1 cellular context compared by ENCODE assay signal in genomic region chr2:168165985-168166901, GRCh38.
TF ChIP-seq lines count a peak whose summit lies in the region.

No MANE protein-coding gene starts in this region.

TF ChIP-seq in HepG2, 621 proteins besides CTCF, POLR2A, EP300 and RAD21 (continued from another document and continues in another):
- no peak for TF ChIP-seq MTA3 (CRISPR knock-in tag; IDR thresholded peaks at IDR 0.05)
- TF ChIP-seq ARID3A (IDR thresholded peaks at IDR 0.05; ENCODE audit: low read depth, low read length) = no peak
- TF ChIP-seq ZNF562 (CRISPR knock-in tag; IDR thresholded peaks at IDR 0.05; ENCODE audit: borderline replicate concordance) = no peak
- TF ChIP-seq SIN3A (IDR thresholded peaks at IDR 0.05; ENCODE audit: borderline replicate concordance, low read depth, low read length) = no peak
- no peak for TF ChIP-seq ELF4 (CRISPR knock-in tag; IDR thresholded peaks at IDR 0.05; ENCODE audit: borderline replicate concordance)
- TF ChIP-seq HDAC6 (IDR thresholded peaks at IDR 0.05; ENCODE audit: low read depth, low read length) = no peak
- TF ChIP-seq, protein P1, sequence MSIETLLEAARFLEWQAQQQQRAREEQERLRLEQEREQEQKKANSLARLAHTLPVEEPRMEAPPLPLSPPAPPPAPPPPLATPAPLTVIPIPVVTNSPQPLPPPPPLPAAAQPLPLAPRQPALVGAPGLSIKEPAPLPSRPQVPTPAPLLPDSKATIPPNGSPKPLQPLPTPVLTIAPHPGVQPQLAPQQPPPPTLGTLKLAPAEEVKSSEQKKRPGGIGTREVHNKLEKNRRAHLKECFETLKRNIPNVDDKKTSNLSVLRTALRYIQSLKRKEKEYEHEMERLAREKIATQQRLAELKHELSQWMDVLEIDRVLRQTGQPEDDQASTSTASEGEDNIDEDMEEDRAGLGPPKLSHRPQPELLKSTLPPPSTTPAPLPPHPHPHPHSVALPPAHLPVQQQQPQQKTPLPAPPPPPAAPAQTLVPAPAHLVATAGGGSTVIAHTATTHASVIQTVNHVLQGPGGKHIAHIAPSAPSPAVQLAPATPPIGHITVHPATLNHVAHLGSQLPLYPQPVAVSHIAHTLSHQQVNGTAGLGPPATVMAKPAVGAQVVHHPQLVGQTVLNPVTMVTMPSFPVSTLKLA (IDR thresholded peaks at IDR 0.05) = peak; percentile 80
- no peak for TF ChIP-seq ZKSCAN8 (CRISPR knock-in tag; IDR thresholded peaks at IDR 0.05; ENCODE audit: borderline replicate concordance)
- no peak for TF ChIP-seq U2AF1 (optimal IDR thresholded peaks at IDR 0.05; ENCODE audit: low read depth, low read length)
- TF ChIP-seq FOSL2 (CRISPR knock-in tag; IDR thresholded peaks at IDR 0.05) = peak; percentile 61
- no peak for TF ChIP-seq ZNF33A (CRISPR knock-in tag; IDR thresholded peaks at IDR 0.05; ENCODE audit: borderline replicate concordance)
- TF ChIP-seq PRDM10 (CRISPR knock-in tag; IDR thresholded peaks at IDR 0.05; ENCODE audit: low read depth) = no peak
- TF ChIP-seq, protein P2, sequence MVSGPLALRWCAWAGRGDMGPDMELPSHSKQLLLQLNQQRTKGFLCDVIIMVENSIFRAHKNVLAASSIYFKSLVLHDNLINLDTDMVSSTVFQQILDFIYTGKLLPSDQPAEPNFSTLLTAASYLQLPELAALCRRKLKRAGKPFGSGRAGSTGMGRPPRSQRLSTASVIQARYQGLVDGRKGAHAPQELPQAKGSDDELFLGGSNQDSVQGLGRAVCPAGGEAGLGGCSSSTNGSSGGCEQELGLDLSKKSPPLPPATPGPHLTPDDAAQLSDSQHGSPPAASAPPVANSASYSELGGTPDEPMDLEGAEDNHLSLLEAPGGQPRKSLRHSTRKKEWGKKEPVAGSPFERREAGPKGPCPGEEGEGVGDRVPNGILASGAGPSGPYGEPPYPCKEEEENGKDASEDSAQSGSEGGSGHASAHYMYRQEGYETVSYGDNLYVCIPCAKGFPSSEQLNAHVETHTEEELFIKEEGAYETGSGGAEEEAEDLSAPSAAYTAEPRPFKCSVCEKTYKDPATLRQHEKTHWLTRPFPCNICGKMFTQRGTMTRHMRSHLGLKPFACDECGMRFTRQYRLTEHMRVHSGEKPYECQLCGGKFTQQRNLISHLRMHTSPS (CRISPR knock-in tag; IDR thresholded peaks at IDR 0.05; ENCODE audit: low read depth) = no peak
- TF ChIP-seq, protein P3, sequence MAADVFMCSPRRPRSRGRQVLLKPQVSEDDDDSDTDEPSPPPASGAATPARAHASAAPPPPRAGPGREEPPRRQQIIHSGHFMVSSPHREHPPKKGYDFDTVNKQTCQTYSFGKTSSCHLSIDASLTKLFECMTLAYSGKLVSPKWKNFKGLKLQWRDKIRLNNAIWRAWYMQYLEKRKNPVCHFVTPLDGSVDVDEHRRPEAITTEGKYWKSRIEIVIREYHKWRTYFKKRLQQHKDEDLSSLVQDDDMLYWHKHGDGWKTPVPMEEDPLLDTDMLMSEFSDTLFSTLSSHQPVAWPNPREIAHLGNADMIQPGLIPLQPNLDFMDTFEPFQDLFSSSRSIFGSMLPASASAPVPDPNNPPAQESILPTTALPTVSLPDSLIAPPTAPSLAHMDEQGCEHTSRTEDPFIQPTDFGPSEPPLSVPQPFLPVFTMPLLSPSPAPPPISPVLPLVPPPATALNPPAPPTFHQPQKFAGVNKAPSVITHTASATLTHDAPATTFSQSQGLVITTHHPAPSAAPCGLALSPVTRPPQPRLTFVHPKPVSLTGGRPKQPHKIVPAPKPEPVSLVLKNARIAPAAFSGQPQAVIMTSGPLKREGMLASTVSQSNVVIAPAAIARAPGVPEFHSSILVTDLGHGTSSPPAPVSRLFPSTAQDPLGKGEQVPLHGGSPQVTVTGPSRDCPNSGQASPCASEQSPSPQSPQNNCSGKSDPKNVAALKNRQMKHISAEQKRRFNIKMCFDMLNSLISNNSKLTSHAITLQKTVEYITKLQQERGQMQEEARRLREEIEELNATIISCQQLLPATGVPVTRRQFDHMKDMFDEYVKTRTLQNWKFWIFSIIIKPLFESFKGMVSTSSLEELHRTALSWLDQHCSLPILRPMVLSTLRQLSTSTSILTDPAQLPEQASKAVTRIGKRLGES (CRISPR knock-in tag; IDR thresholded peaks at IDR 0.05; ENCODE audit: borderline replicate concordance) = no peak
- no peak for TF ChIP-seq ZNF776 (CRISPR knock-in tag; IDR thresholded peaks at IDR 0.05)
- TF ChIP-seq ZIK1 (CRISPR knock-in tag; IDR thresholded peaks at IDR 0.05; ENCODE audit: borderline replicate concordance, low read depth) = no peak
- TF ChIP-seq, protein P4, sequence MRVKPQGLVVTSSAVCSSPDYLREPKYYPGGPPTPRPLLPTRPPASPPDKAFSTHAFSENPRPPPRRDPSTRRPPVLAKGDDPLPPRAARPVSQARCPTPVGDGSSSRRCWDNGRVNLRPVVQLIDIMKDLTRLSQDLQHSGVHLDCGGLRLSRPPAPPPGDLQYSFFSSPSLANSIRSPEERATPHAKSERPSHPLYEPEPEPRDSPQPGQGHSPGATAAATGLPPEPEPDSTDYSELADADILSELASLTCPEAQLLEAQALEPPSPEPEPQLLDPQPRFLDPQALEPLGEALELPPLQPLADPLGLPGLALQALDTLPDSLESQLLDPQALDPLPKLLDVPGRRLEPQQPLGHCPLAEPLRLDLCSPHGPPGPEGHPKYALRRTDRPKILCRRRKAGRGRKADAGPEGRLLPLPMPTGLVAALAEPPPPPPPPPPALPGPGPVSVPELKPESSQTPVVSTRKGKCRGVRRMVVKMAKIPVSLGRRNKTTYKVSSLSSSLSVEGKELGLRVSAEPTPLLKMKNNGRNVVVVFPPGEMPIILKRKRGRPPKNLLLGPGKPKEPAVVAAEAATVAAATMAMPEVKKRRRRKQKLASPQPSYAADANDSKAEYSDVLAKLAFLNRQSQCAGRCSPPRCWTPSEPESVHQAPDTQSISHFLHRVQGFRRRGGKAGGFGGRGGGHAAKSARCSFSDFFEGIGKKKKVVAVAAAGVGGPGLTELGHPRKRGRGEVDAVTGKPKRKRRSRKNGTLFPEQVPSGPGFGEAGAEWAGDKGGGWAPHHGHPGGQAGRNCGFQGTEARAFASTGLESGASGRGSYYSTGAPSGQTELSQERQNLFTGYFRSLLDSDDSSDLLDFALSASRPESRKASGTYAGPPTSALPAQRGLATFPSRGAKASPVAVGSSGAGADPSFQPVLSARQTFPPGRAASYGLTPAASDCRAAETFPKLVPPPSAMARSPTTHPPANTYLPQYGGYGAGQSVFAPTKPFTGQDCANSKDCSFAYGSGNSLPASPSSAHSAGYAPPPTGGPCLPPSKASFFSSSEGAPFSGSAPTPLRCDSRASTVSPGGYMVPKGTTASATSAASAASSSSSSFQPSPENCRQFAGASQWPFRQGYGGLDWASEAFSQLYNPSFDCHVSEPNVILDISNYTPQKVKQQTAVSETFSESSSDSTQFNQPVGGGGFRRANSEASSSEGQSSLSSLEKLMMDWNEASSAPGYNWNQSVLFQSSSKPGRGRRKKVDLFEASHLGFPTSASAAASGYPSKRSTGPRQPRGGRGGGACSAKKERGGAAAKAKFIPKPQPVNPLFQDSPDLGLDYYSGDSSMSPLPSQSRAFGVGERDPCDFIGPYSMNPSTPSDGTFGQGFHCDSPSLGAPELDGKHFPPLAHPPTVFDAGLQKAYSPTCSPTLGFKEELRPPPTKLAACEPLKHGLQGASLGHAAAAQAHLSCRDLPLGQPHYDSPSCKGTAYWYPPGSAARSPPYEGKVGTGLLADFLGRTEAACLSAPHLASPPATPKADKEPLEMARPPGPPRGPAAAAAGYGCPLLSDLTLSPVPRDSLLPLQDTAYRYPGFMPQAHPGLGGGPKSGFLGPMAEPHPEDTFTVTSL (CRISPR knock-in tag; IDR thresholded peaks at IDR 0.05; ENCODE audit: borderline replicate concordance) = no peak; the same call in 1 of the 2 replicates
- no peak for TF ChIP-seq TBX2 (CRISPR knock-in tag; IDR thresholded peaks at IDR 0.05; ENCODE audit: borderline replicate concordance)
- TF ChIP-seq ZNF644 (CRISPR knock-in tag; IDR thresholded peaks at IDR 0.05; ENCODE audit: low read depth) = peak; percentile 51; the same call in 1 of the 2 replicates
- TF ChIP-seq KDM5B (CRISPR knock-in tag; IDR thresholded peaks at IDR 0.05; ENCODE audit: borderline replicate concordance) = no peak
- TF ChIP-seq KLF9 (CRISPR knock-in tag; IDR thresholded peaks at IDR 0.05; ENCODE audit: low read depth) = no peak
- TF ChIP-seq ZBTB34 (CRISPR knock-in tag; IDR thresholded peaks at IDR 0.05) = no peak
- no peak for TF ChIP-seq ARNT (IDR thresholded peaks at IDR 0.05)
- peak; percentile 78; the same call in 1 of the 2 replicates for TF ChIP-seq ZNF414 (CRISPR knock-in tag; IDR thresholded peaks at IDR 0.05)
- no peak for TF ChIP-seq ATAD3A (CRISPR knock-in tag; IDR thresholded peaks at IDR 0.05)
- no peak for TF ChIP-seq CAMTA2 (CRISPR knock-in tag; IDR thresholded peaks at IDR 0.05; ENCODE audit: borderline replicate concordance)
- TF ChIP-seq, protein P5, sequence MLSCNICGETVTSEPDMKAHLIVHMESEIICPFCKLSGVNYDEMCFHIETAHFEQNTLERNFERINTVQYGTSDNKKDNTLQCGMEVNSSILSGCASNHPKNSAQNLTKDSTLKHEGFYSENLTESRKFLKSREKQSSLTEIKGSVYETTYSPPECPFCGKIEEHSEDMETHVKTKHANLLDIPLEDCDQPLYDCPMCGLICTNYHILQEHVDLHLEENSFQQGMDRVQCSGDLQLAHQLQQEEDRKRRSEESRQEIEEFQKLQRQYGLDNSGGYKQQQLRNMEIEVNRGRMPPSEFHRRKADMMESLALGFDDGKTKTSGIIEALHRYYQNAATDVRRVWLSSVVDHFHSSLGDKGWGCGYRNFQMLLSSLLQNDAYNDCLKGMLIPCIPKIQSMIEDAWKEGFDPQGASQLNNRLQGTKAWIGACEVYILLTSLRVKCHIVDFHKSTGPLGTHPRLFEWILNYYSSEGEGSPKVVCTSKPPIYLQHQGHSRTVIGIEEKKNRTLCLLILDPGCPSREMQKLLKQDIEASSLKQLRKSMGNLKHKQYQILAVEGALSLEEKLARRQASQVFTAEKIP (CRISPR knock-in tag; IDR thresholded peaks at IDR 0.05; ENCODE audit: borderline replicate concordance) = no peak
- no peak; the same call in 1 of the 2 replicates for TF ChIP-seq ZNF205 (CRISPR knock-in tag; IDR thresholded peaks at IDR 0.05)
- TF ChIP-seq, protein P6, sequence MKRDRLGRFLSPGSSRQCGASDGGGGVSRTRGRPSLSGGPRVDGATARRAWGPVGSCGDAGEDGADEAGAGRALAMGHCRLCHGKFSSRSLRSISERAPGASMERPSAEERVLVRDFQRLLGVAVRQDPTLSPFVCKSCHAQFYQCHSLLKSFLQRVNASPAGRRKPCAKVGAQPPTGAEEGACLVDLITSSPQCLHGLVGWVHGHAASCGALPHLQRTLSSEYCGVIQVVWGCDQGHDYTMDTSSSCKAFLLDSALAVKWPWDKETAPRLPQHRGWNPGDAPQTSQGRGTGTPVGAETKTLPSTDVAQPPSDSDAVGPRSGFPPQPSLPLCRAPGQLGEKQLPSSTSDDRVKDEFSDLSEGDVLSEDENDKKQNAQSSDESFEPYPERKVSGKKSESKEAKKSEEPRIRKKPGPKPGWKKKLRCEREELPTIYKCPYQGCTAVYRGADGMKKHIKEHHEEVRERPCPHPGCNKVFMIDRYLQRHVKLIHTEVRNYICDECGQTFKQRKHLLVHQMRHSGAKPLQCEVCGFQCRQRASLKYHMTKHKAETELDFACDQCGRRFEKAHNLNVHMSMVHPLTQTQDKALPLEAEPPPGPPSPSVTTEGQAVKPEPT (CRISPR knock-in tag; IDR thresholded peaks at IDR 0.05; ENCODE audit: low read depth) = no peak
- TF ChIP-seq TGIF2 (CRISPR knock-in tag; IDR thresholded peaks at IDR 0.05) = peak; percentile 56; the same call in 1 of the 2 replicates
- no peak for TF ChIP-seq MBD4 (IDR thresholded peaks at IDR 0.05; ENCODE audit: borderline replicate concordance, low read length)
